ENCODE assay signal across 1 cellular context in the genomic region with DNA sequence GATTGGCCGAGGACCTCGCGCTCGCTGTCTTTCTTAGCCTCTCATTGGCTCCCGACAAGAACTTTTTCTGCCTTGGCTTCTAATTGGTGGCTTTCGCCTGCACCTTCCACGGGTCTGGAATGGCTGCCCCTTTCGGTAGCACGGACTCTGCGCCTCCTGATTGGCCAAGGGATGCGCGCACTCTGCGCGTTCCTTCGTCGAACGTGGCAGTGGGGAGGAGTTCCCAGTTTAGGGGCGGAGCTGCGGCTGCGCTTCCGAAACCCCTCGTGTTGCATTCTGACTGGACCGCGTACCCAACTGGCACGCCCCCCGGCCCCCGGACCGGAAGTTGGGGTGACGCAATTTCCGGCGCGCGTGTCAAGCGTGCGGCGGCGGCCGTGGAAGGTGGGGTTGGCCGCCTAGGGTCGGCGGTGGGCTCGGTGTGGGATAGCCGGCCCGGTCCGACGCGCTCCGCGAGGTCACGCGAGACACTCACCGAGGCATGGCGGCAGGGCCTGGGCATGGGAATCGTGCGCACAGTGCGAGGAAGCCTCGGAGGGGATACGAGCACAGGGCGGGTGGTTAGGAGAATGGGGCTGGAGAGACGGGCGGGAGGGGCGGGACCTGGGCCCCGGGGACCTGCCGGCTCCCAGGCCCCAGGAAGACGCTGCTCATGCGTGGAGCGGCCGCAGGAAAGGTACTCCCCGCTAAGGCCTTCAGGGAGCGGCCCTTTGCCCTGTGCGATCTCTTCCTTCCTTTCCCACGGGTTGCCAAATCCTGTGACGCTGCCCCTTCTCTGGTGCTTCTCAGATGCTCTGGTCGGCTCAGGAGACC.
A peak's percentile ranks its signal among the peaks of the same experiment; 100 is the strongest.
TF ChIP-seq lines count a peak whose summit lies in the region.

No MANE protein-coding gene starts in this region.

TF ChIP-seq in HepG2, 621 proteins besides CTCF, POLR2A, EP300 and RAD21 (continued from another document and continues in another):
- TF ChIP-seq ZNF512B (CRISPR knock-in tag; IDR thresholded peaks at IDR 0.05; ENCODE audit: borderline replicate concordance): no peak
- peak; percentile 64; the same call in 1 of the 2 replicates for TF ChIP-seq SIN3B (IDR thresholded peaks at IDR 0.05; ENCODE audit: low read length)
- TF ChIP-seq EEA1 (CRISPR knock-in tag; IDR thresholded peaks at IDR 0.05; ENCODE audit: borderline replicate concordance): peak; percentile 83; the same call in 1 of the 2 replicates
- TF ChIP-seq PHB2 (IDR thresholded peaks at IDR 0.05; ENCODE audit: partially characterized antibody): no peak
- TF ChIP-seq, protein P1, sequence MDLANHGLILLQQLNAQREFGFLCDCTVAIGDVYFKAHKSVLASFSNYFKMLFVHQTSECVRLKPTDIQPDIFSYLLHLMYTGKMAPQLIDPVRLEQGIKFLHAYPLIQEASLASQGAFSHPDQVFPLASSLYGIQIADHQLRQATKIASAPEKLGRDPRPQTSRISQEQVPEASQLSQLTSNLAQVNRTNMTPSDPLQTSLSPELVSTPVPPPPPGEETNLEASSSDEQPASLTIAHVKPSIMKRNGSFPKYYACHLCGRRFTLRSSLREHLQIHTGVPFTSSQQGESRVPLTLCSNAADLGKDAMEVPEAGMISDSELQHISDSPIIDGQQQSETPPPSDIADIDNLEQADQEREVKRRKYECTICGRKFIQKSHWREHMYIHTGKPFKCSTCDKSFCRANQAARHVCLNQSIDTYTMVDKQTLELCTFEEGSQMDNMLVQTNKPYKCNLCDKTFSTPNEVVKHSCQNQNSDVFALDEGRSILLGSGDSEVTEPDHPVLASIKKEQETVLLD (CRISPR knock-in tag; IDR thresholded peaks at IDR 0.05; ENCODE audit: low read depth): peak; percentile 94
- TF ChIP-seq PHF20 (CRISPR knock-in tag; IDR thresholded peaks at IDR 0.05): peak; percentile 78
- TF ChIP-seq ZNF468 (CRISPR knock-in tag; IDR thresholded peaks at IDR 0.05): no peak; the same call in 1 of the 2 replicates
- TF ChIP-seq, protein P2, sequence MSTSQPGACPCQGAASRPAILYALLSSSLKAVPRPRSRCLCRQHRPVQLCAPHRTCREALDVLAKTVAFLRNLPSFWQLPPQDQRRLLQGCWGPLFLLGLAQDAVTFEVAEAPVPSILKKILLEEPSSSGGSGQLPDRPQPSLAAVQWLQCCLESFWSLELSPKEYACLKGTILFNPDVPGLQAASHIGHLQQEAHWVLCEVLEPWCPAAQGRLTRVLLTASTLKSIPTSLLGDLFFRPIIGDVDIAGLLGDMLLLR (CRISPR knock-in tag; IDR thresholded peaks at IDR 0.05): peak; percentile 95
- TF ChIP-seq ATAD3A (CRISPR knock-in tag; IDR thresholded peaks at IDR 0.05): no peak
- peak; percentile 65; the same call in 1 of the 2 replicates for TF ChIP-seq ZBTB44 (CRISPR knock-in tag; IDR thresholded peaks at IDR 0.05)
- no peak for TF ChIP-seq PLSCR1 (CRISPR knock-in tag; IDR thresholded peaks at IDR 0.05; ENCODE audit: borderline replicate concordance)
- peak; percentile 93 for TF ChIP-seq TBX3 (IDR thresholded peaks at IDR 0.05; ENCODE audit: borderline replicate concordance)
- TF ChIP-seq NBN (conservative IDR thresholded peaks at IDR 0.05): no peak
- peak; percentile 99 for TF ChIP-seq SP4 (CRISPR knock-in tag; IDR thresholded peaks at IDR 0.05)
- peak; percentile 65; the same call in 1 of the 2 replicates for TF ChIP-seq TSC22D2 (CRISPR knock-in tag; IDR thresholded peaks at IDR 0.05; ENCODE audit: borderline replicate concordance)
- TF ChIP-seq, protein P3, sequence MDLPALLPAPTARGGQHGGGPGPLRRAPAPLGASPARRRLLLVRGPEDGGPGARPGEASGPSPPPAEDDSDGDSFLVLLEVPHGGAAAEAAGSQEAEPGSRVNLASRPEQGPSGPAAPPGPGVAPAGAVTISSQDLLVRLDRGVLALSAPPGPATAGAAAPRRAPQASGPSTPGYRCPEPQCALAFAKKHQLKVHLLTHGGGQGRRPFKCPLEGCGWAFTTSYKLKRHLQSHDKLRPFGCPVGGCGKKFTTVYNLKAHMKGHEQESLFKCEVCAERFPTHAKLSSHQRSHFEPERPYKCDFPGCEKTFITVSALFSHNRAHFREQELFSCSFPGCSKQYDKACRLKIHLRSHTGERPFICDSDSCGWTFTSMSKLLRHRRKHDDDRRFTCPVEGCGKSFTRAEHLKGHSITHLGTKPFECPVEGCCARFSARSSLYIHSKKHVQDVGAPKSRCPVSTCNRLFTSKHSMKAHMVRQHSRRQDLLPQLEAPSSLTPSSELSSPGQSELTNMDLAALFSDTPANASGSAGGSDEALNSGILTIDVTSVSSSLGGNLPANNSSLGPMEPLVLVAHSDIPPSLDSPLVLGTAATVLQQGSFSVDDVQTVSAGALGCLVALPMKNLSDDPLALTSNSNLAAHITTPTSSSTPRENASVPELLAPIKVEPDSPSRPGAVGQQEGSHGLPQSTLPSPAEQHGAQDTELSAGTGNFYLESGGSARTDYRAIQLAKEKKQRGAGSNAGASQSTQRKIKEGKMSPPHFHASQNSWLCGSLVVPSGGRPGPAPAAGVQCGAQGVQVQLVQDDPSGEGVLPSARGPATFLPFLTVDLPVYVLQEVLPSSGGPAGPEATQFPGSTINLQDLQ (CRISPR knock-in tag; IDR thresholded peaks at IDR 0.05): 0 out of 2 replicates have a peak, but pooled peaks have one; percentile 85
- TF ChIP-seq, protein P4, sequence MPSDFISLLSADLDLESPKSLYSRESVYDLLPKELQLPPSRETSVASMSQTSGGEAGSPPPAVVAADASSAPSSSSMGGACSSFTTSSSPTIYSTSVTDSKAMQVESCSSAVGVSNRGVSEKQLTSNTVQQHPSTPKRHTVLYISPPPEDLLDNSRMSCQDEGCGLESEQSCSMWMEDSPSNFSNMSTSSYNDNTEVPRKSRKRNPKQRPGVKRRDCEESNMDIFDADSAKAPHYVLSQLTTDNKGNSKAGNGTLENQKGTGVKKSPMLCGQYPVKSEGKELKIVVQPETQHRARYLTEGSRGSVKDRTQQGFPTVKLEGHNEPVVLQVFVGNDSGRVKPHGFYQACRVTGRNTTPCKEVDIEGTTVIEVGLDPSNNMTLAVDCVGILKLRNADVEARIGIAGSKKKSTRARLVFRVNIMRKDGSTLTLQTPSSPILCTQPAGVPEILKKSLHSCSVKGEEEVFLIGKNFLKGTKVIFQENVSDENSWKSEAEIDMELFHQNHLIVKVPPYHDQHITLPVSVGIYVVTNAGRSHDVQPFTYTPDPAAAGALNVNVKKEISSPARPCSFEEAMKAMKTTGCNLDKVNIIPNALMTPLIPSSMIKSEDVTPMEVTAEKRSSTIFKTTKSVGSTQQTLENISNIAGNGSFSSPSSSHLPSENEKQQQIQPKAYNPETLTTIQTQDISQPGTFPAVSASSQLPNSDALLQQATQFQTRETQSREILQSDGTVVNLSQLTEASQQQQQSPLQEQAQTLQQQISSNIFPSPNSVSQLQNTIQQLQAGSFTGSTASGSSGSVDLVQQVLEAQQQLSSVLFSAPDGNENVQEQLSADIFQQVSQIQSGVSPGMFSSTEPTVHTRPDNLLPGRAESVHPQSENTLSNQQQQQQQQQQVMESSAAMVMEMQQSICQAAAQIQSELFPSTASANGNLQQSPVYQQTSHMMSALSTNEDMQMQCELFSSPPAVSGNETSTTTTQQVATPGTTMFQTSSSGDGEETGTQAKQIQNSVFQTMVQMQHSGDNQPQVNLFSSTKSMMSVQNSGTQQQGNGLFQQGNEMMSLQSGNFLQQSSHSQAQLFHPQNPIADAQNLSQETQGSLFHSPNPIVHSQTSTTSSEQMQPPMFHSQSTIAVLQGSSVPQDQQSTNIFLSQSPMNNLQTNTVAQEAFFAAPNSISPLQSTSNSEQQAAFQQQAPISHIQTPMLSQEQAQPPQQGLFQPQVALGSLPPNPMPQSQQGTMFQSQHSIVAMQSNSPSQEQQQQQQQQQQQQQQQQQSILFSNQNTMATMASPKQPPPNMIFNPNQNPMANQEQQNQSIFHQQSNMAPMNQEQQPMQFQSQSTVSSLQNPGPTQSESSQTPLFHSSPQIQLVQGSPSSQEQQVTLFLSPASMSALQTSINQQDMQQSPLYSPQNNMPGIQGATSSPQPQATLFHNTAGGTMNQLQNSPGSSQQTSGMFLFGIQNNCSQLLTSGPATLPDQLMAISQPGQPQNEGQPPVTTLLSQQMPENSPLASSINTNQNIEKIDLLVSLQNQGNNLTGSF (CRISPR knock-in tag; IDR thresholded peaks at IDR 0.05): 0 out of 2 replicates have a peak, but pooled peaks have one; percentile 45
- peak; percentile 48; the same call in 1 of the 2 replicates for TF ChIP-seq SKIL (CRISPR knock-in tag; IDR thresholded peaks at IDR 0.05; ENCODE audit: borderline replicate concordance)
- TF ChIP-seq ZNF510 (CRISPR knock-in tag; IDR thresholded peaks at IDR 0.05; ENCODE audit: low read depth): no peak; the same call in 1 of the 2 replicates
- TF ChIP-seq ASH2L (IDR thresholded peaks at IDR 0.05; ENCODE audit: insufficient read length, low read depth, low read length): peak; percentile 86
- TF ChIP-seq, protein P5, sequence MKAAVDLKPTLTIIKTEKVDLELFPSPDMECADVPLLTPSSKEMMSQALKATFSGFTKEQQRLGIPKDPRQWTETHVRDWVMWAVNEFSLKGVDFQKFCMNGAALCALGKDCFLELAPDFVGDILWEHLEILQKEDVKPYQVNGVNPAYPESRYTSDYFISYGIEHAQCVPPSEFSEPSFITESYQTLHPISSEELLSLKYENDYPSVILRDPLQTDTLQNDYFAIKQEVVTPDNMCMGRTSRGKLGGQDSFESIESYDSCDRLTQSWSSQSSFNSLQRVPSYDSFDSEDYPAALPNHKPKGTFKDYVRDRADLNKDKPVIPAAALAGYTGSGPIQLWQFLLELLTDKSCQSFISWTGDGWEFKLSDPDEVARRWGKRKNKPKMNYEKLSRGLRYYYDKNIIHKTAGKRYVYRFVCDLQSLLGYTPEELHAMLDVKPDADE (CRISPR knock-in tag; IDR thresholded peaks at IDR 0.05): no peak
- TF ChIP-seq ATM (IDR thresholded peaks at IDR 0.05; ENCODE audit: borderline replicate concordance): no peak
- TF ChIP-seq ZBTB33 (CRISPR knock-in tag; IDR thresholded peaks at IDR 0.05): peak; percentile 65
- no peak for TF ChIP-seq EHMT2 (IDR thresholded peaks at IDR 0.05; ENCODE audit: borderline replicate concordance, low read depth, low read length)
- TF ChIP-seq SIN3A (IDR thresholded peaks at IDR 0.05; ENCODE audit: borderline replicate concordance, low read depth, low read length): peak; percentile 73; the same call in 1 of the 2 replicates
- TF ChIP-seq ATF7-NPFF (CRISPR knock-in tag; IDR thresholded peaks at IDR 0.05; ENCODE audit: low read depth): peak; percentile 85
- peak; percentile 77 for TF ChIP-seq TEAD2 (CRISPR knock-in tag; IDR thresholded peaks at IDR 0.05)
- no peak for TF ChIP-seq NCOA1 (CRISPR knock-in tag; IDR thresholded peaks at IDR 0.05)
